8 cellular contexts compared by ENCODE assay signal in genomic region chr16:67846063-67846319, GRCh38. TPM values are rescaled to one million over a fixed set of nuclear protein-coding genes. Genes with fewer than 3 reads are reported as not detected.
DNase-seq lines count a peak whose midpoint lies in the region; ATAC-seq and TF ChIP-seq lines count a peak whose summit lies in the region.

No MANE protein-coding gene starts in this region.

- 5 to 7% methylated on average over 2 of the region's 2 CpGs for WGBS in testis, 2 donors

- peaks cover 50% of the 10 kb centered on the region for H3K4me1 Mint-ChIP-seq in activated CD4-positive, alpha-beta T cell treated with anti-CD3 and anti-CD28 coated beads for 36 hours
- peaks cover 39% of the 10 kb centered on the region for H3K4me1 Mint-ChIP-seq in activated naive CD8-positive, alpha-beta T cell treated with anti-CD3 and anti-CD28 coated beads for 36 hours

- no peak for DNase-seq in activated CD4-positive, alpha-beta T cell treated with anti-CD3 and anti-CD28 coated beads for 36 hours
- DNase-seq in activated CD4-positive, alpha-beta T cell treated with anti-CD3 and anti-CD28 coated beads, Interleukin-2, amount 50 U/mL, for 4 hours, result no peak
- no peak for DNase-seq in activated naive CD8-positive, alpha-beta T cell treated with anti-CD3 and anti-CD28 coated beads for 36 hours
- DNase-seq in kidney epithelial cell (ENCODE audit: low read depth) (no peak), testis (no peak), NCI-H2227 (lab: John Stamatoyannopoulos, UW; ENCODE audit: unreplicated experiment) (no peak), GM19240 (ENCODE audit: insufficient read length, low spot score) (no peak), SIG-M5 (lab: John Stamatoyannopoulos, UW) (no peak)

- H3K4me3 Mint-ChIP-seq in activated CD4-positive, alpha-beta T cell treated with anti-CD3 and anti-CD28 coated beads for 36 hours, result peak overlapping the region; percentile 77
- peak overlapping the region; percentile 85 for H3K4me3 Mint-ChIP-seq in activated naive CD8-positive, alpha-beta T cell treated with anti-CD3 and anti-CD28 coated beads for 36 hours

- peak overlapping the region; percentile 96 for H3K4me3 ChIP-seq in kidney epithelial cell (ENCODE audit: low read depth, low read length)
- peak overlapping the region; percentile 88 for H3K4me3 ChIP-seq in testis

- peaks cover 47% of the 10 kb centered on the region for H3K4me1 ChIP-seq in testis

- TF ChIP-seq CTCF in kidney epithelial cell (IDR thresholded peaks at IDR 0.05; ENCODE audit: insufficient read depth, low read length, poor library complexity, severe bottlenecking) (no peak), testis (IDR thresholded peaks at IDR 0.05) (no peak)

- CTCF ChIA-PET in activated CD4-positive, alpha-beta T cell treated with anti-CD3 and anti-CD28 coated beads for 36 hours (lab: Charles Lee), result interaction anchor here (0.6 to 2.6 kb wide), 8 partner anchors 12 to 325 kb away, joined by 3 to 12 read pairs (median 4); partner anchors contain the start of genes RANBP10 and TSNAXIP1

- intact Hi-C loops in activated CD4-positive, alpha-beta T cell treated with anti-CD3 and anti-CD28 coated beads for 36 hours (cut with DNase I, micrococcal nuclease), result loop anchor here (1.0 to 10.0 kb wide), 19 partner anchors 13 to 365 kb away; partner anchors contain the start of genes EDC4 (in 2 of the 2), PSKH1 (in 2 of the 2), ACD (in 1 of the 2) and ATP6V0D1 (in 1 of the 2)
- intact Hi-C loops in testis (cut with DNase I; ENCODE audit: low total_unique reads), result no loop called here

- peaks cover 3% of the 10 kb centered on the region for H3K36me3 ChIP-seq in kidney epithelial cell (ENCODE audit: control insufficient read depth, insufficient read depth, low read length)
- H3K36me3 ChIP-seq in testis (ENCODE audit: low read depth, missing control alignments), result no peaks in the 10 kb centered on the region

- H3K36me3 Mint-ChIP-seq in activated CD4-positive, alpha-beta T cell treated with anti-CD3 and anti-CD28 coated beads for 36 hours (ENCODE audit: low read depth), result peaks cover 27% of the 10 kb centered on the region
- H3K36me3 Mint-ChIP-seq in activated naive CD8-positive, alpha-beta T cell treated with anti-CD3 and anti-CD28 coated beads for 36 hours, result peaks cover 10% of the 10 kb centered on the region

- no peaks in the 10 kb centered on the region for H3K27me3 Mint-ChIP-seq in activated CD4-positive, alpha-beta T cell treated with anti-CD3 and anti-CD28 coated beads for 36 hours
- H3K27me3 Mint-ChIP-seq in activated naive CD8-positive, alpha-beta T cell treated with anti-CD3 and anti-CD28 coated beads for 36 hours, result no peaks in the 10 kb centered on the region

- POLR2A ChIA-PET in activated CD4-positive, alpha-beta T cell treated with anti-CD3 and anti-CD28 coated beads for 36 hours (lab: Charles Lee), result interaction anchor here (0.9 to 1.2 kb wide), 5 partner anchors 12 to 325 kb away, joined by 3 read pairs; partner anchors contain the start of gene NFATC3

- H3K27me3 ChIP-seq in kidney epithelial cell (ENCODE audit: control insufficient read depth, insufficient read depth, low read length) (no peaks in the 10 kb centered on the region), testis (no peaks in the 10 kb centered on the region)

- peak overlapping the region; percentile 83 for H3K27ac Mint-ChIP-seq in activated CD4-positive, alpha-beta T cell treated with anti-CD3 and anti-CD28 coated beads for 36 hours
- peak overlapping the region; percentile 88 for H3K27ac Mint-ChIP-seq in activated naive CD8-positive, alpha-beta T cell treated with anti-CD3 and anti-CD28 coated beads for 36 hours

- TF ChIP-seq POLR2A in testis (IDR thresholded peaks at IDR 0.05), result no peak

- ATAC-seq in activated CD4-positive, alpha-beta T cell treated with anti-CD3 and anti-CD28 coated beads for 36 hours, result no peak

- H3K9me3 ChIP-seq in testis, result no peaks in the 10 kb centered on the region

- H3K9me3 Mint-ChIP-seq in activated CD4-positive, alpha-beta T cell treated with anti-CD3 and anti-CD28 coated beads for 36 hours (ENCODE audit: low read depth), result no peaks in the 10 kb centered on the region
- H3K9me3 Mint-ChIP-seq in activated naive CD8-positive, alpha-beta T cell treated with anti-CD3 and anti-CD28 coated beads for 36 hours, result no peaks in the 10 kb centered on the region

- peak overlapping the region; percentile 89 to 99 for H3K27ac ChIP-seq in testis

RNA-seq across cellular contexts. Expression of gene NUTF2, which starts 0.7 kb away (rescaled TPM):
- 100 to 1,000 TPM; 156 to 249 TPM for total RNA-seq in activated CD4-positive, alpha-beta T cell treated with anti-CD3 and anti-CD28 coated beads for 36 hours
- total RNA-seq in activated naive CD8-positive, alpha-beta T cell treated with anti-CD3 and anti-CD28 coated beads for 36 hours, result 100 to 1,000 TPM; 174 to 181 TPM
- 156 and 287 TPM in 2 replicates for total RNA-seq in kidney epithelial cell
- total RNA-seq in testis, result 100 to 1,000 TPM; 239 to 297 TPM
- 121 TPM for polyA plus RNA-seq in testis (ENCODE audit: insufficient read depth, low read depth, low replicate concordance)

RNA-seq across cellular contexts. Expression of gene CENPT, which starts 1.5 kb away (rescaled TPM):
- total RNA-seq in activated CD4-positive, alpha-beta T cell treated with anti-CD3 and anti-CD28 coated beads for 36 hours, result 10 to 100 TPM; 34.9 to 48.6 TPM
- 10 to 100 TPM; 42.2 to 42.4 TPM for total RNA-seq in activated naive CD8-positive, alpha-beta T cell treated with anti-CD3 and anti-CD28 coated beads for 36 hours
- 30.3 and 45.5 TPM in 2 replicates for total RNA-seq in kidney epithelial cell
- total RNA-seq in testis, result 100 to 1,000 TPM; 115 to 154 TPM
- polyA plus RNA-seq in testis (ENCODE audit: insufficient read depth, low read depth, low replicate concordance), result 108 TPM

RNA-seq across cellular contexts. Expression of gene THAP11, which starts 3.9 kb away (rescaled TPM):
- total RNA-seq in activated CD4-positive, alpha-beta T cell treated with anti-CD3 and anti-CD28 coated beads for 36 hours, result 10 to 100 TPM; 31.8 to 34.5 TPM
- 10 to 100 TPM; 45.9 to 47.5 TPM for total RNA-seq in activated naive CD8-positive, alpha-beta T cell treated with anti-CD3 and anti-CD28 coated beads for 36 hours
- total RNA-seq in kidney epithelial cell (38.3 and 44.0 TPM in 2 replicates), testis (10 to 100 TPM; 56.8 to 59.7 TPM)
- 24.0 TPM for polyA plus RNA-seq in testis (ENCODE audit: insufficient read depth, low read depth, low replicate concordance)

RNA-seq across cellular contexts. Expression of gene EDC4, which starts 26.9 kb away (rescaled TPM):
- 10 to 100 TPM; 92.8 to 96.9 TPM for total RNA-seq in activated CD4-positive, alpha-beta T cell treated with anti-CD3 and anti-CD28 coated beads for 36 hours
- 100 to 1,000 TPM in 1 of 2 experiments, 10 to 100 TPM in 1; 99.6 to 102 TPM for total RNA-seq in activated naive CD8-positive, alpha-beta T cell treated with anti-CD3 and anti-CD28 coated beads for 36 hours
- total RNA-seq in kidney epithelial cell (48.4 and 60.5 TPM in 2 replicates), testis (100 to 1,000 TPM; 106 to 107 TPM)
- polyA plus RNA-seq in testis (ENCODE audit: insufficient read depth, low read depth, low replicate concordance), result 96.7 TPM

RNA-seq across cellular contexts. Expression of gene NRN1L, which starts 38.7 kb away (rescaled TPM):
- total RNA-seq in activated CD4-positive, alpha-beta T cell treated with anti-CD3 and anti-CD28 coated beads for 36 hours, result not detected
- total RNA-seq in activated naive CD8-positive, alpha-beta T cell treated with anti-CD3 and anti-CD28 coated beads for 36 hours, result not detected
- total RNA-seq in kidney epithelial cell (1.1 and 2.9 TPM in 2 replicates), testis (1 to 10 TPM; 4.2 to 8.1 TPM)
- 2.9 TPM for polyA plus RNA-seq in testis (ENCODE audit: insufficient read depth, low read depth, low replicate concordance)
